17 cellular contexts compared by ENCODE assay signal in the genomic region with DNA sequence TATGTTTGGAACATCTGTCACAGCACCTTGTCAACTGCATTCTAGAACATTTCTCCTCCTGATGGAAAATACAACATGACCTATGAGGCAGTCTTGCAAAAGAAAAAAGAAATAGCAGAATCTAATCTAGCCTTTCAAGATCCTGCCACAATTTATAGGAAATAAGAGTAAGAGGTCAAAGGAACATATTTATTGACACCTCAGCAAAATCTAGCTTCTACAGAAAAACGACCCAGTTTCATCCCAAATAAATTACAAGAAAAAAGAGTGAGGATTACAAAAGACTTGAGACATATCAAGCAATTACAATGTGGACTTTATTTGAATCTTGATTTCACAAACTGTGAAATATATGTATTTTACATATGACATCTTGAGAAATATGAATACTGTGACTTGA. TPM values are rescaled to one million over a fixed set of nuclear protein-coding genes. Genes with fewer than 3 reads are reported as not detected.
DNase-seq lines count a peak whose midpoint lies in the region; ATAC-seq, FAIRE-seq and TF ChIP-seq lines count a peak whose summit lies in the region.
"Had no signal": no experiment of that assay in that cellular context is flagged by ENCODE, and none has a peak within 500 bp of the region (broad histone marks: within the 10 kb centered on the region; RNA-seq: fewer than 3 reads in every experiment).

No MANE protein-coding gene starts in this region.

- H3K79me2 ChIP-seq in endothelial cell of umbilical vein (ENCODE audit: control insufficient read depth, insufficient read depth, low read length), result peaks cover 18% of the 10 kb centered on the region

- H3K27ac ChIP-seq in CD4-positive, alpha-beta T cell (ENCODE audit: low read depth, low read length), result no peak overlapping the region
- H3K27ac ChIP-seq in endothelial cell of umbilical vein (ENCODE audit: insufficient read depth, low read depth, low read length), result no peak overlapping the region
- H3K27ac ChIP-seq in pancreas, result peak overlapping the region in 1 of 4 donors; percentile 9
- H3K27ac ChIP-seq in sigmoid colon, result no peak overlapping the region
- no peak overlapping the region for H3K27ac ChIP-seq in upper lobe of left lung

- H3K9ac ChIP-seq in endothelial cell of umbilical vein (replicated peaks; ENCODE audit: extremely low read depth, insufficient read depth, low read length), result no peak overlapping the region

- H3K9me3 Mint-ChIP-seq in activated naive CD8-positive, alpha-beta T cell treated with anti-CD3 and anti-CD28 coated beads, Interleukin-2, amount 50 U/mL, for 24 hours, result no peaks in the 10 kb centered on the region
- H3K9me3 Mint-ChIP-seq in activated naive CD8-positive, alpha-beta T cell treated with anti-CD3 and anti-CD28 coated beads for 36 hours, result no peaks in the 10 kb centered on the region
- no peaks in the 10 kb centered on the region for H3K9me3 Mint-ChIP-seq in CD4-positive, alpha-beta T cell
- H3K9me3 Mint-ChIP-seq: CD8-positive, alpha-beta memory T cell; HFFc6 had no signal

- dilution Hi-C loops in endothelial cell of umbilical vein (cut with MboI; ENCODE audit: extremely low pct_ligation_motif_present, low sequenced_read_pairs), result no loop called here

- H3K36me3 ChIP-seq in endothelial cell of umbilical vein (ENCODE audit: control insufficient read depth in 2 of 2, extremely low read depth in 1 of 2, insufficient read depth in 2 of 2, low read length in 2 of 2) (peaks cover 4 to 6% of the 10 kb centered on the region in 2 experiments), pancreas (peaks cover 0 to 17% (median 3%) of the 10 kb centered on the region in 3 donors), sigmoid colon (peaks cover 10 to 34% (median 13%) of the 10 kb centered on the region in 4 donors), upper lobe of left lung (peaks cover 5 to 33% (median 10%) of the 10 kb centered on the region in 4 donors)

- no peak for ATAC-seq in activated naive CD8-positive, alpha-beta T cell treated with anti-CD3 and anti-CD28 coated beads, Interleukin-2, amount 50 U/mL, for 24 hours
- ATAC-seq in CD4-positive, alpha-beta T cell (ENCODE audit: poor library complexity), result no peak
- ATAC-seq in pancreas (no peak), upper lobe of left lung (ENCODE audit: low FRiP score in 2 of 2) (no peak), GM21723 (IDR thresholded peaks at IDR 0.05; ENCODE audit: unreplicated experiment) (no peak)

- no peak for TF ChIP-seq POLR2A in endothelial cell of umbilical vein (IDR thresholded peaks at IDR 0.05; ENCODE audit: low read depth, low read length)
- no peak for TF ChIP-seq POLR2A in sigmoid colon (IDR thresholded peaks at IDR 0.05)
- TF ChIP-seq POLR2A in upper lobe of left lung (IDR thresholded peaks at IDR 0.05), result no peak

- 34 to 58% methylated on average over 1 of the region's 1 CpG for WGBS in pancreas, 2 donors
- 65 to 75% methylated on average over 1 of the region's 1 CpG for WGBS in sigmoid colon, 2 donors
- 47 to 59% methylated on average over 1 of the region's 1 CpG for WGBS in upper lobe of left lung, 2 donors

- FAIRE-seq in endothelial cell of umbilical vein (lab: Jason Lieb, UNC), result peak; percentile 24
- peak; percentile 41 for FAIRE-seq in pancreas (lab: Jason Lieb, UNC)
- FAIRE-seq: HTR-8/SVneo had no signal

- no peak overlapping the region for H3K4me3 ChIP-seq in endothelial cell of umbilical vein (replicated peaks in 1 of 3; ENCODE audit: insufficient read depth in 1 of 3, low read depth in 1 of 3, low read length in 3 of 3)
- H3K4me3 ChIP-seq in pancreas, result no peak overlapping the region
- no peak overlapping the region for H3K4me3 ChIP-seq in sigmoid colon
- no peak overlapping the region for H3K4me3 ChIP-seq in upper lobe of left lung

- CTCF ChIA-PET in CD4-positive, alpha-beta T cell (lab: Charles Lee), result no interaction called here
- CTCF ChIA-PET in endothelial cell of umbilical vein (lab: Charles Lee), result interaction anchor here (0.6 to 5.3 kb wide), 2 partner anchors 22 to 74 kb away, joined by 3 to 49 read pairs; a partner anchor contains a TSS

- POLR2A ChIA-PET in CD4-positive, alpha-beta T cell (lab: Charles Lee), result no interaction called here
- POLR2A ChIA-PET in endothelial cell of umbilical vein (lab: Charles Lee), result no interaction called here

- H3K4me2 ChIP-seq in endothelial cell of umbilical vein (ENCODE audit: insufficient read depth, low read length), result no peak overlapping the region

- H3K27ac Mint-ChIP-seq in activated naive CD8-positive, alpha-beta T cell treated with anti-CD3 and anti-CD28 coated beads, Interleukin-2, amount 50 U/mL, for 24 hours, result peak overlapping the region; percentile 17
- H3K27ac Mint-ChIP-seq in activated naive CD8-positive, alpha-beta T cell treated with anti-CD3 and anti-CD28 coated beads for 36 hours, result no peak overlapping the region
- peak overlapping the region; percentile 6 for H3K27ac Mint-ChIP-seq in CD4-positive, alpha-beta T cell
- H3K27ac Mint-ChIP-seq: B cell, HFFc6 had no signal

- BruUV-seq in endothelial cell of umbilical vein (replicated peaks; lab: Mats Ljungman, UMichigan), result no TSS peak

- no peaks in the 10 kb centered on the region for H3K27me3 ChIP-seq in CD4-positive, alpha-beta T cell (ENCODE audit: control insufficient read depth, insufficient read depth, low read length)
- H3K27me3 ChIP-seq in endothelial cell of umbilical vein (ENCODE audit: control insufficient read depth in 2 of 2, insufficient read depth in 2 of 2, low read length in 2 of 2), result no peaks in the 10 kb centered on the region
- no peaks in the 10 kb centered on the region for H3K27me3 ChIP-seq in pancreas
- no peaks in the 10 kb centered on the region for H3K27me3 ChIP-seq in sigmoid colon
- no peaks in the 10 kb centered on the region for H3K27me3 ChIP-seq in upper lobe of left lung

- H4K20me1 ChIP-seq in endothelial cell of umbilical vein (replicated peaks; ENCODE audit: control insufficient read depth, extremely low read depth, insufficient read depth, low read length), result no peaks in the 10 kb centered on the region

- H3K9me3 ChIP-seq in CD4-positive, alpha-beta T cell (ENCODE audit: control insufficient read depth, low read length), result no peaks in the 10 kb centered on the region
- H3K9me3 ChIP-seq in endothelial cell of umbilical vein (replicated peaks; ENCODE audit: control insufficient read depth, insufficient read depth, low read length) (no peaks in the 10 kb centered on the region), pancreas (no peaks in the 10 kb centered on the region), sigmoid colon (no peaks in the 10 kb centered on the region), upper lobe of left lung (no peaks in the 10 kb centered on the region)
- H3K9me3 ChIP-seq: Caco-2 had no signal

- DNase-seq in activated naive CD8-positive, alpha-beta T cell treated with anti-CD3 and anti-CD28 coated beads, Interleukin-2, amount 50 U/mL, for 24 hours, result no peak
- DNase-seq in activated naive CD8-positive, alpha-beta T cell treated with anti-CD3 and anti-CD28 coated beads for 36 hours, result no peak
- no peak for DNase-seq in CD4-positive, alpha-beta T cell
- DNase-seq in endothelial cell of umbilical vein (ENCODE audit: low read depth, low spot score) (no peak), pancreas (no peak), sigmoid colon (no peak), upper lobe of left lung (no peak)
- DNase-seq: C1 segment of cervical spinal cord; Caco-2; CD8-positive, alpha-beta memory T cell; DND-41; GDM1; HCEC 1CT; HFFc6 had no signal

- TF ChIP-seq CTCF in CD4-positive, alpha-beta T cell (IDR thresholded peaks at IDR 0.05), result no peak
- TF ChIP-seq CTCF in endothelial cell of umbilical vein (IDR thresholded peaks at IDR 0.05; ENCODE audit: extremely low read depth in 1 of 2, insufficient read depth in 1 of 2, low read depth in 1 of 2, low read length in 2 of 2), result no peak
- no peak for TF ChIP-seq CTCF in pancreas (IDR thresholded peaks at IDR 0.05)
- no peak for TF ChIP-seq CTCF in sigmoid colon (IDR thresholded peaks at IDR 0.05)
- TF ChIP-seq CTCF in upper lobe of left lung (IDR thresholded peaks at IDR 0.05), result no peak

- no peak for TF ChIP-seq EP300 in sigmoid colon (IDR thresholded peaks at IDR 0.05)
- TF ChIP-seq EP300 in upper lobe of left lung (IDR thresholded peaks at IDR 0.05), result no peak

- intact Hi-C loops in CD4-positive, alpha-beta T cell (cut with DNase I, micrococcal nuclease), result loop anchor here in 1 of 2 experiments (5.0 kb wide), 2 partner anchors 397 to 583 kb away; a partner anchor contains a TSS
- intact Hi-C loops in endothelial cell of umbilical vein (cut with micrococcal nuclease) (no loop called here), pancreas (cut with DNase I) (no loop called here), sigmoid colon (cut with DNase I) (loop anchor here (5.0 kb wide), 1 partner anchor 73 kb away; no protein-coding TSS in a partner anchor)

- H3K27me3 Mint-ChIP-seq in activated naive CD8-positive, alpha-beta T cell treated with anti-CD3 and anti-CD28 coated beads, Interleukin-2, amount 50 U/mL, for 24 hours, result no peaks in the 10 kb centered on the region
- H3K27me3 Mint-ChIP-seq in activated naive CD8-positive, alpha-beta T cell treated with anti-CD3 and anti-CD28 coated beads for 36 hours, result no peaks in the 10 kb centered on the region
- no peaks in the 10 kb centered on the region for H3K27me3 Mint-ChIP-seq in CD4-positive, alpha-beta T cell
- H3K27me3 Mint-ChIP-seq: B cell; CD8-positive, alpha-beta memory T cell had no signal

- no peak overlapping the region for H2AFZ ChIP-seq in endothelial cell of umbilical vein (ENCODE audit: low read depth, low read length)

- peaks cover 18% of the 10 kb centered on the region for H3K36me3 Mint-ChIP-seq in activated naive CD8-positive, alpha-beta T cell treated with anti-CD3 and anti-CD28 coated beads, Interleukin-2, amount 50 U/mL, for 24 hours (ENCODE audit: low read depth)
- peaks cover 12% of the 10 kb centered on the region for H3K36me3 Mint-ChIP-seq in activated naive CD8-positive, alpha-beta T cell treated with anti-CD3 and anti-CD28 coated beads for 36 hours
- peaks cover 46% of the 10 kb centered on the region for H3K36me3 Mint-ChIP-seq in CD4-positive, alpha-beta T cell (ENCODE audit: low read depth)

- no peaks in the 10 kb centered on the region for H3K9me1 ChIP-seq in endothelial cell of umbilical vein (replicated peaks; ENCODE audit: control insufficient read depth, extremely low read depth, insufficient read depth, low read length)

- no peak overlapping the region for H3K4me3 Mint-ChIP-seq in activated naive CD8-positive, alpha-beta T cell treated with anti-CD3 and anti-CD28 coated beads, Interleukin-2, amount 50 U/mL, for 24 hours
- no peak overlapping the region for H3K4me3 Mint-ChIP-seq in activated naive CD8-positive, alpha-beta T cell treated with anti-CD3 and anti-CD28 coated beads for 36 hours
- H3K4me3 Mint-ChIP-seq in CD4-positive, alpha-beta T cell, result peak overlapping the region; percentile 16
- H3K4me3 Mint-ChIP-seq: B cell, HFFc6 had no signal

- H3K4me1 Mint-ChIP-seq in activated naive CD8-positive, alpha-beta T cell treated with anti-CD3 and anti-CD28 coated beads, Interleukin-2, amount 50 U/mL, for 24 hours, result peaks cover 41% of the 10 kb centered on the region
- H3K4me1 Mint-ChIP-seq in activated naive CD8-positive, alpha-beta T cell treated with anti-CD3 and anti-CD28 coated beads for 36 hours, result peaks cover 36% of the 10 kb centered on the region
- H3K4me1 Mint-ChIP-seq in CD4-positive, alpha-beta T cell (ENCODE audit: low read depth), result peaks cover 40% of the 10 kb centered on the region

- no peaks in the 10 kb centered on the region for H3K4me1 ChIP-seq in endothelial cell of umbilical vein (ENCODE audit: control insufficient read depth, extremely low read depth, insufficient read depth, low read length)
- peaks cover 9 to 26% (median 24%) of the 10 kb centered on the region in 3 donors for H3K4me1 ChIP-seq in pancreas
- peaks cover 0 to 33% (median 28%) of the 10 kb centered on the region in 4 donors for H3K4me1 ChIP-seq in sigmoid colon
- peaks cover 20 to 32% (median 25%) of the 10 kb centered on the region in 4 donors for H3K4me1 ChIP-seq in upper lobe of left lung

RNA-seq across cellular contexts. Expression of a gene that starts 4.2 kb away (rescaled TPM):
- 10 to 100 TPM; 55.4 to 56.2 TPM for total RNA-seq in activated naive CD8-positive, alpha-beta T cell treated with anti-CD3 and anti-CD28 coated beads for 36 hours
- 10 to 100 TPM; 67.3 to 77.0 TPM for total RNA-seq in CD4-positive, alpha-beta T cell
- total RNA-seq in endothelial cell of umbilical vein (58.9 and 67.3 TPM in 2 replicates), pancreas (10 to 100 TPM; 38.0 to 66.1 (median 50.8) TPM), sigmoid colon (10 to 100 TPM; 41.9 to 63.1 (median 53.0) TPM), upper lobe of left lung (10 to 100 TPM; 56.2 to 98.5 (median 83.0) TPM)
- polyA plus RNA-seq in endothelial cell of umbilical vein (48.1 and 63.5 TPM in 2 replicates), pancreas (10 to 100 TPM; 30.9 to 51.5 TPM), sigmoid colon (10 to 100 TPM; 22.4 to 33.8 (median 29.4) TPM)
- polyA plus RNA-seq in endothelial cell of umbilical vein (2011; cell fraction: cytosol; rRNA removed), result 30.5 and 46.4 TPM in 2 replicates
- polyA plus RNA-seq in endothelial cell of umbilical vein (2011; cell fraction: nucleus; rRNA removed), result 142 and 143 TPM in 2 replicates
- polyA plus RNA-seq in endothelial cell of umbilical vein (2012), result 28.1 and 47.1 TPM in 2 replicates
- 66.1 and 77.9 TPM in 2 replicates for polyA minus RNA-seq in endothelial cell of umbilical vein
- polyA minus RNA-seq in endothelial cell of umbilical vein (2011; cell fraction: cytosol; rRNA and poly(A)+ RNA removed), result 36.6 TPM
- polyA minus RNA-seq in endothelial cell of umbilical vein (2011; cell fraction: nucleus; rRNA and poly(A)+ RNA removed), result 30.5 and 45.9 TPM in 2 replicates

RNA-seq across cellular contexts. Expression of a gene that starts 7.8 kb away (rescaled TPM):
- 1 to 10 TPM; 6.2 to 6.4 TPM for total RNA-seq in activated naive CD8-positive, alpha-beta T cell treated with anti-CD3 and anti-CD28 coated beads for 36 hours
- total RNA-seq in CD4-positive, alpha-beta T cell, result 1 to 10 TPM; 4.0 to 4.3 TPM
- total RNA-seq in endothelial cell of umbilical vein (9.0 and 9.3 TPM in 2 replicates), pancreas (1 to 10 TPM; 3.5 to 9.0 (median 5.2) TPM), sigmoid colon (10 to 100 TPM; 22.4 to 28.8 (median 23.9) TPM), upper lobe of left lung (10 to 100 TPM in 3 of 6 donors, 1 to 10 TPM in 3; 9.0 to 25.1 (median 10.3) TPM)
- polyA plus RNA-seq in endothelial cell of umbilical vein (4.2 and 5.1 TPM in 2 replicates), pancreas (1 to 10 TPM; 2.7 to 2.9 TPM), sigmoid colon (1 to 10 TPM; 6.6 to 9.7 (median 7.3) TPM)
- 5.1 and 5.2 TPM in 2 replicates for polyA plus RNA-seq in endothelial cell of umbilical vein (2011; cell fraction: cytosol; rRNA removed)
- 6.1 and 6.3 TPM in 2 replicates for polyA plus RNA-seq in endothelial cell of umbilical vein (2011; cell fraction: nucleus; rRNA removed)
- 3.8 and 5.4 TPM in 2 replicates for polyA plus RNA-seq in endothelial cell of umbilical vein (2012)
- polyA minus RNA-seq in endothelial cell of umbilical vein, result 7.1 and 7.7 TPM in 2 replicates
- 4.6 TPM for polyA minus RNA-seq in endothelial cell of umbilical vein (2011; cell fraction: cytosol; rRNA and poly(A)+ RNA removed)
- polyA minus RNA-seq in endothelial cell of umbilical vein (2011; cell fraction: nucleus; rRNA and poly(A)+ RNA removed), result 3.9 and 5.4 TPM in 2 replicates
